In genomic region chr13:63700366-63700765, GRCh38 we compare ENCODE assay signal across 19 cellular contexts.
"Had no signal": no experiment of that assay in that cellular context is flagged by ENCODE, and none has a peak within 500 bp of the region (broad histone marks: within the 10 kb centered on the region; RNA-seq: fewer than 3 reads in every experiment).

No MANE protein-coding gene starts in this region.

- H3K27ac ChIP-seq: epithelial cell of prostate, ovary, psoas muscle had no signal

- H3K9me3 ChIP-seq: ovary, psoas muscle had no signal

- DNase-seq: activated CD4-positive, alpha-beta T cell treated with anti-CD3 and anti-CD28 coated beads, Interleukin-2, amount 10 ng/mL, durations not matched to agents 24 days and 14 days; activated CD8-positive, alpha-beta T cell treated with anti-CD3 and anti-CD28 coated beads for 36 hours; activated naive CD4-positive, alpha-beta T cell; activated naive CD8-positive, alpha-beta T cell treated with anti-CD3 and anti-CD28 coated beads for 36 hours; activated T-cell treated with anti-CD3 and anti-CD28 coated beads, Interleukin-2, amount 50 U/mL, for 1 hour; amniotic stem cell; dermis blood vessel endothelial cell; effector memory CD8-positive, alpha-beta T cell; hypothalamus; ovary; psoas muscle; right cardiac atrium; stimulated activated CD4-positive, alpha-beta T cell treated with anti-CD3 and anti-CD28 coated beads, Interleukin-2, amount 100 ng/mL, for 24 hours; T-helper 1 cell; T-helper 9 cell had no signal

- H3K27me3 ChIP-seq: ovary had no signal

- H3K4me3 ChIP-seq: ovary, psoas muscle had no signal

- FAIRE-seq: keratinocyte had no signal

- H3K36me3 ChIP-seq: ovary had no signal

- H3K4me1 ChIP-seq: psoas muscle had no signal

- ATAC-seq: activated CD8-positive, alpha-beta T cell treated with anti-CD3 and anti-CD28 coated beads for 36 hours; activated T-helper 17 cell treated with anti-CD3 and anti-CD28 coated beads, Interleukin-2, amount 50 U/mL, for 72 hours; effector memory CD8-positive, alpha-beta T cell; left lobe of liver; psoas muscle; right cardiac atrium had no signal
